Comparison of ENCODE assay signal across 1 cellular context in genomic region chr3:46882377-46883015, GRCh38.
A peak's percentile ranks its signal among the peaks of the same experiment; 100 is the strongest.
TF ChIP-seq lines count a peak whose summit lies in the region.

No MANE protein-coding gene starts in this region.

TF ChIP-seq in HepG2, 621 proteins besides CTCF, POLR2A, EP300 and RAD21:
- TF ChIP-seq ZNF687 (CRISPR knock-in tag; IDR thresholded peaks at IDR 0.05) (0 out of 2 replicates have a peak, but pooled peaks have one; percentile 4), GLMP (CRISPR knock-in tag; IDR thresholded peaks at IDR 0.05; ENCODE audit: borderline replicate concordance) (no peak), FOXJ3 (CRISPR knock-in tag; IDR thresholded peaks at IDR 0.05; ENCODE audit: borderline replicate concordance) (no peak), MYPOP (CRISPR knock-in tag; IDR thresholded peaks at IDR 0.05) (0 out of 2 replicates have a peak, but pooled peaks have one; percentile 24), MTF2 (CRISPR knock-in tag; IDR thresholded peaks at IDR 0.05; ENCODE audit: borderline replicate concordance) (peak; percentile 82; the same call in 1 of the 2 replicates), EZH2 (conservative IDR thresholded peaks at IDR 0.05; ENCODE audit: low read depth, low read length) (peak; percentile 97), ZNF777 (CRISPR knock-in tag; IDR thresholded peaks at IDR 0.05) (peak; percentile 30; the same call in 1 of the 2 replicates), RORA (CRISPR knock-in tag; IDR thresholded peaks at IDR 0.05) (no peak), KDM5B (CRISPR knock-in tag; IDR thresholded peaks at IDR 0.05; ENCODE audit: borderline replicate concordance) (0 out of 2 replicates have a peak, but pooled peaks have one; percentile 33), HNRNPK (IDR thresholded peaks at IDR 0.05; ENCODE audit: low read depth, low read length, poor library complexity, severe bottlenecking) (peak; percentile 14)
